ENCODE assay signal across 11 cellular contexts in the genomic region with DNA sequence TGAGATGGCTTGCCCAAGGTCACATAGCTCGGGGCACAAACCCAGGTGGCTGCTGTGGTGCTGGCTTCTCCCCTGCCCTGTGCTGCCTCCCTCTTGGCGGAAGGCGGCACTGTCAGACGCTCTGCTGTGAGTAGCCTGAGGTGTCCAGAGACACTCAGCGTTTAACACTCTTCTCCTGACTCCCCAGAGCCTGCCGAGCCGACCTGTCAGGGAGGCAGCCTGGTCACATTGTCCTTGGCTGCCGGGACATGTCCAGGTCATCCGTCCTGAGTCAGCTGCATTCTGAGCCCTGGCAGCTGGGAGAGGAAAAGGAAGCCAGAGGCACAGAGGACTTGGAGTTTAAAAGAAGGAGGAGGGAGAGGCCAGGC. TPM values are rescaled to one million over a fixed set of nuclear protein-coding genes. Genes with fewer than 3 reads are reported as not detected.
DNase-seq lines count a peak whose midpoint lies in the region; ATAC-seq and TF ChIP-seq lines count a peak whose summit lies in the region.
"Had no signal": no experiment of that assay in that cellular context is flagged by ENCODE, and none has a peak within 500 bp of the region (broad histone marks: within the 10 kb centered on the region; RNA-seq: fewer than 3 reads in every experiment).

No MANE protein-coding gene starts in this region.

- H3K4me1 Mint-ChIP-seq in neural crest cell, result peaks cover 16% of the 10 kb centered on the region
- H3K4me1 Mint-ChIP-seq in natural killer cell treated with Interleukin-12 subunit alpha and Interleukin-12 subunit beta and Interleukin-15 and Interleukin-18, amount 100 ng/mL, for 72 hours (ENCODE audit: low read depth in 2 of 2), result peaks cover 13 to 21% of the 10 kb centered on the region in 2 donors

- no peaks in the 10 kb centered on the region for H3K27me3 ChIP-seq in NT2/D1 (ENCODE audit: insufficient read depth, insufficient read length)
- H3K27me3 ChIP-seq: thyroid gland had no signal

- H3K27me3 Mint-ChIP-seq in neural crest cell (ENCODE audit: low read depth), result peaks cover 7% of the 10 kb centered on the region
- H3K27me3 Mint-ChIP-seq in natural killer cell treated with Interleukin-12 subunit alpha and Interleukin-12 subunit beta and Interleukin-15 and Interleukin-18, amount 100 ng/mL, for 72 hours, result no peaks in the 10 kb centered on the region

- DNase-seq in EH (ENCODE audit: low read depth), result peak; percentile 47
- DNase-seq in NT2/D1 (ENCODE audit: low read depth, low spot score), result no peak
- peak; percentile 85 for DNase-seq in epithelial cell of esophagus (ENCODE audit: low read depth)
- DNase-seq in neural crest cell (ENCODE audit: low read depth, low spot score), result no peak
- DNase-seq in effector CD8-positive, alpha-beta T cell (lab: John Stamatoyannopoulos, UW), result no peak
- DNase-seq in DMS79 (lab: John Stamatoyannopoulos, UW), result no peak
- no peak for DNase-seq in natural killer cell treated with Interleukin-12 subunit alpha and Interleukin-12 subunit beta and Interleukin-15 and Interleukin-18, amount 100 ng/mL, for 72 hours (ENCODE audit: low spot score)
- DNase-seq in NCI-H526 treated with DMSO at 0.1 percent for 48 hours (lab: John Stamatoyannopoulos, UW), result no peak
- DNase-seq: thyroid gland had no signal

- H3K4me3 ChIP-seq in NT2/D1 (ENCODE audit: insufficient read length, low read depth) (no peak overlapping the region), epithelial cell of esophagus (ENCODE audit: low read length) (no peak overlapping the region)
- H3K4me3 ChIP-seq: thyroid gland had no signal

- TF ChIP-seq CTCF in epithelial cell of esophagus (IDR thresholded peaks at IDR 0.05; ENCODE audit: insufficient read depth, low read depth, low read length, missing control alignments) (peak; percentile 60), neural crest cell (conservative IDR thresholded peaks at IDR 0.05) (peak; percentile 54)

- no peak overlapping the region for H3K27ac Mint-ChIP-seq in neural crest cell (ENCODE audit: unreplicated experiment)
- H3K27ac Mint-ChIP-seq in natural killer cell treated with Interleukin-12 subunit alpha and Interleukin-12 subunit beta and Interleukin-15 and Interleukin-18, amount 100 ng/mL, for 72 hours, result peak overlapping the region in 1 of 2 donors; percentile 63
- H3K27ac Mint-ChIP-seq: T-helper 1 cell treated with Interleukin-12 subunit alpha and Interleukin-12 subunit beta and Interleukin-4 antibody, amounts not matched to agents 30 μg/mL and 1 μg/mL, for 36 hours had no signal

- no peaks in the 10 kb centered on the region for H3K9me3 Mint-ChIP-seq in neural crest cell
- H3K9me3 Mint-ChIP-seq in natural killer cell treated with Interleukin-12 subunit alpha and Interleukin-12 subunit beta and Interleukin-15 and Interleukin-18, amount 100 ng/mL, for 72 hours, result no peaks in the 10 kb centered on the region
- H3K9me3 Mint-ChIP-seq: T-helper 1 cell treated with Interleukin-12 subunit alpha and Interleukin-12 subunit beta and Interleukin-4 antibody, amounts not matched to agents 30 μg/mL and 1 μg/mL, for 36 hours had no signal

- no peak overlapping the region for H3K4me3 Mint-ChIP-seq in neural crest cell
- H3K4me3 Mint-ChIP-seq in natural killer cell treated with Interleukin-12 subunit alpha and Interleukin-12 subunit beta and Interleukin-15 and Interleukin-18, amount 100 ng/mL, for 72 hours, result no peak overlapping the region
- H3K4me3 Mint-ChIP-seq: T-helper 1 cell treated with Interleukin-12 subunit alpha and Interleukin-12 subunit beta and Interleukin-4 antibody, amounts not matched to agents 30 μg/mL and 1 μg/mL, for 36 hours had no signal

- H3K4me1 ChIP-seq in NT2/D1 (ENCODE audit: insufficient read depth, insufficient read length), result peaks cover 60% of the 10 kb centered on the region
- H3K4me1 ChIP-seq: thyroid gland had no signal

- no peak for ATAC-seq in natural killer cell treated with Interleukin-12 subunit alpha and Interleukin-12 subunit beta and Interleukin-15 and Interleukin-18, amount 100 ng/mL, for 72 hours

- no peaks in the 10 kb centered on the region for H3K36me3 Mint-ChIP-seq in neural crest cell (ENCODE audit: low read depth)
- H3K36me3 Mint-ChIP-seq in natural killer cell treated with Interleukin-12 subunit alpha and Interleukin-12 subunit beta and Interleukin-15 and Interleukin-18, amount 100 ng/mL, for 72 hours, result no peaks in the 10 kb centered on the region

- no peaks in the 10 kb centered on the region for H3K9me3 ChIP-seq in NT2/D1 (ENCODE audit: insufficient read depth, low read length)
- H3K9me3 ChIP-seq: thyroid gland had no signal

- peak overlapping the region; percentile 57 for H3K9ac ChIP-seq in NT2/D1 (ENCODE audit: insufficient read length, low read depth)

- H3K36me3 ChIP-seq in NT2/D1 (ENCODE audit: insufficient read depth, insufficient read length, low read length), result no peaks in the 10 kb centered on the region
- H3K36me3 ChIP-seq: thyroid gland had no signal

RNA-seq across cellular contexts. Expression of a gene that starts 4.7 kb away (rescaled TPM):
- total RNA-seq in neural crest cell, result not detected in 2 replicates
- total RNA-seq in natural killer cell treated with Interleukin-12 subunit alpha and Interleukin-12 subunit beta and Interleukin-15 and Interleukin-18, amount 100 ng/mL, for 72 hours, result 1 to 10 TPM; 3.4 to 4.9 TPM
- total RNA-seq: pulmonary artery endothelial cell had no signal

RNA-seq across cellular contexts. Expression of a gene that starts 9.1 kb away (rescaled TPM):
- total RNA-seq in neural crest cell, result not detected in 2 replicates
- total RNA-seq in natural killer cell treated with Interleukin-12 subunit alpha and Interleukin-12 subunit beta and Interleukin-15 and Interleukin-18, amount 100 ng/mL, for 72 hours, result 1 to 10 TPM in 1 of 2 donors, under 1 TPM in 1; 0.43 to 1.7 TPM
- total RNA-seq: pulmonary artery endothelial cell, thyroid gland had no signal

RNA-seq across cellular contexts. Expression of a gene that starts 25.6 kb away (rescaled TPM):
- 48.4 TPM in 2 replicates for total RNA-seq in neural crest cell
- 10 to 100 TPM; 39.1 to 74.7 TPM for total RNA-seq in natural killer cell treated with Interleukin-12 subunit alpha and Interleukin-12 subunit beta and Interleukin-15 and Interleukin-18, amount 100 ng/mL, for 72 hours

RNA-seq across cellular contexts. Expression of a gene that starts 35.5 kb away (rescaled TPM):
- total RNA-seq in neural crest cell, result 107 and 109 TPM in 2 replicates
- total RNA-seq in natural killer cell treated with Interleukin-12 subunit alpha and Interleukin-12 subunit beta and Interleukin-15 and Interleukin-18, amount 100 ng/mL, for 72 hours, result 100 to 1,000 TPM; 323 TPM

RNA-seq across cellular contexts. Expression of a gene that starts 55.8 kb away (rescaled TPM):
- 40.4 and 42.0 TPM in 2 replicates for total RNA-seq in neural crest cell
- 100 to 1,000 TPM; 109 to 111 TPM for total RNA-seq in natural killer cell treated with Interleukin-12 subunit alpha and Interleukin-12 subunit beta and Interleukin-15 and Interleukin-18, amount 100 ng/mL, for 72 hours

Comparison
In these comparisons a context has a peak if more than half of its experiments do, and no peak if none do; other contexts are left out.
1. DNase-seq: peak in EH (single experiment) and epithelial cell of esophagus (single experiment); none in NT2/D1 (single experiment), neural crest cell (single experiment), effector CD8-positive, alpha-beta T cell (single experiment), DMS79 (single experiment), natural killer cell treated with Interleukin-12 subunit alpha and Interleukin-12 subunit beta and Interleukin-15 and Interleukin-18, amount 100 ng/mL, for 72 hours (single experiment) and NCI-H526 treated with DMSO at 0.1 percent for 48 hours (single experiment).